ENCODE assay signal across 11 cellular contexts in genomic region chr1:57621776-57622175, GRCh38.
"Had no signal": no experiment of that assay in that cellular context is flagged by ENCODE, and none has a peak within 500 bp of the region (broad histone marks: within the 10 kb centered on the region; RNA-seq: fewer than 3 reads in every experiment).

No MANE protein-coding gene starts in this region.

- H3K4me3 ChIP-seq: GM23248, GM23338, HAP-1 had no signal

- ATAC-seq: GM23338, HCT116 had no signal

- H3K27ac ChIP-seq: GM23248 had no signal

- H2AFZ ChIP-seq: GM23338 had no signal

- H3K4me1 ChIP-seq: HAP-1 had no signal

- DNase-seq: GM23248, GOT3, H7, H9, HCEC 1CT, HFFc6 had no signal

- H3K9ac ChIP-seq: GM23248 had no signal

- H3K9me3 ChIP-seq: HAP-1 had no signal

- H3K4me2 ChIP-seq: GM23338 had no signal

- H3K36me3 ChIP-seq: HAP-1 had no signal

- FAIRE-seq: H1, H54 had no signal
